In the genomic region with DNA sequence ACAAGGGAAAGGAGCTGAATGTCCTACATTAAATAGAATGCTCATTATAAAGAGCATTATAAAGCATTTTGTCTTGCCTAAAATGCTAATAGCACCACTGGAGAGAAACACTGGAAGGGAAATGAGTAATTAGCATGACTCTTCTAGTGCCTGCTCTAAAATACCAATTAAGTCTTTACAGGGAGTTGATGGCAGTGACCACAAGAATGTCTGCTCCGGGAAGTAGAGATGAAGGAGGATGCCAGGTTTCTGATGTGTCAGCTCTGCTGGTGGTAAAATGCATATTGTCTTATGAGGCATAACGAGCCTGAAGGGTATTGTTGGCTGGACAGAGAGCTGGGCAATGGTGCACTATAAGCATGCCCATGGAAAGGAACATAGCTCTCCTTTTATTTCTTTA, we compare ENCODE assay signal across 14 cellular contexts. TPM values are rescaled to one million over a fixed set of nuclear protein-coding genes. Genes with fewer than 3 reads are reported as not detected.
DNase-seq lines count a peak whose midpoint lies in the region; ATAC-seq and TF ChIP-seq lines count a peak whose summit lies in the region.
"Had no signal": no experiment of that assay in that cellular context is flagged by ENCODE, and none has a peak within 500 bp of the region (broad histone marks: within the 10 kb centered on the region; RNA-seq: fewer than 3 reads in every experiment).

No MANE protein-coding gene starts in this region.

- TF ChIP-seq CTCF in chondrocyte (IDR thresholded peaks at IDR 0.05) = no peak

- no peak overlapping the region for H3K9ac ChIP-seq in NT2/D1 (ENCODE audit: insufficient read length, low read depth)

- peaks cover 15% of the 10 kb centered on the region for H3K4me1 Mint-ChIP-seq in chondrocyte (ENCODE audit: low read depth)

- peaks cover 17% of the 10 kb centered on the region for H3K36me3 Mint-ChIP-seq in chondrocyte (ENCODE audit: low read depth)

- H3K4me1 ChIP-seq in NT2/D1 (ENCODE audit: insufficient read depth, insufficient read length) = no peaks in the 10 kb centered on the region
- H3K4me1 ChIP-seq: tibial nerve had no signal

- H3K36me3 ChIP-seq in NT2/D1 (ENCODE audit: insufficient read depth, insufficient read length, low read length) = peaks cover 9% of the 10 kb centered on the region
- H3K36me3 ChIP-seq: tibial nerve had no signal

- peaks cover 48% of the 10 kb centered on the region; the same call in 1 of the 2 replicates for H3K9me3 ChIP-seq in NT2/D1 (ENCODE audit: insufficient read depth, low read length)

- no peak overlapping the region for H3K4me3 Mint-ChIP-seq in chondrocyte (ENCODE audit: unreplicated experiment)
- H3K4me3 Mint-ChIP-seq: activated T-helper 1 cell treated with anti-CD3 and anti-CD28 coated beads, Interleukin-12 subunit alpha, Interleukin-12 subunit beta, Interleukin-2, Interleukin-4 antibody, amounts not matched to agents 30 ng/mL and 10 ng/mL and 1 ng/mL, durations not matched to agents 14 hours and 24 hours and 36 hours had no signal

- H3K27ac Mint-ChIP-seq in chondrocyte (ENCODE audit: unreplicated experiment) = peak overlapping the region; percentile 4
- H3K27ac Mint-ChIP-seq: activated T-helper 1 cell treated with anti-CD3 and anti-CD28 coated beads, Interleukin-12 subunit alpha, Interleukin-12 subunit beta, Interleukin-2, Interleukin-4 antibody, amounts not matched to agents 30 ng/mL and 10 ng/mL and 1 ng/mL, durations not matched to agents 14 hours and 24 hours and 36 hours had no signal

- no peaks in the 10 kb centered on the region for H3K27me3 Mint-ChIP-seq in chondrocyte (ENCODE audit: low read depth)

- H3K9me3 Mint-ChIP-seq in chondrocyte (ENCODE audit: low read depth) = peaks cover 19% of the 10 kb centered on the region

- no peaks in the 10 kb centered on the region for H3K27me3 ChIP-seq in NT2/D1 (ENCODE audit: insufficient read depth, insufficient read length)
- H3K27me3 ChIP-seq: hepatocyte, tibial nerve had no signal

- no peak overlapping the region for H3K4me3 ChIP-seq in NT2/D1 (ENCODE audit: insufficient read length, low read depth)
- H3K4me3 ChIP-seq: hepatocyte, K562, tibial nerve had no signal

- no peak for ATAC-seq in GM21576 (IDR thresholded peaks at IDR 0.05; ENCODE audit: unreplicated experiment)
- ATAC-seq in GM19455 (IDR thresholded peaks at IDR 0.05; ENCODE audit: unreplicated experiment) = no peak
- no peak for ATAC-seq in left ventricle myocardium superior
- ATAC-seq: K562, right cardiac atrium had no signal

- DNase-seq in GM03348 (ENCODE audit: low spot score) = peak; percentile 83
- DNase-seq in NT2/D1 (ENCODE audit: low read depth, low spot score) = peak; percentile 25
- no peak for DNase-seq in chondrocyte (ENCODE audit: low spot score)
- peak; percentile 72 for DNase-seq in non-pigmented ciliary epithelial cell (ENCODE audit: low read depth)
- DNase-seq in activated naive CD4-positive, alpha-beta T cell treated with anti-CD3 and anti-CD28 coated beads, Interleukin-2, amount 50 U/mL, for 16 hours = no peak
- no peak for DNase-seq in left ventricle myocardium superior
- DNase-seq: right cardiac atrium, SHP77 had no signal

- intact Hi-C loops in left ventricle myocardium superior (cut with micrococcal nuclease) = no loop called here

RNA-seq across cellular contexts. Expression of a gene that starts 49.5 kb away (rescaled TPM):
- total RNA-seq in chondrocyte = 319 to 405 TPM (median 393 TPM) in 3 replicates
- 9.5 TPM for total RNA-seq in left ventricle myocardium superior

Comparison
In these comparisons a context has a peak if more than half of its experiments do, and no peak if none do; other contexts are left out.
1. DNase-seq: peak in GM03348 (single experiment), NT2/D1 (single experiment) and non-pigmented ciliary epithelial cell (single experiment); none in chondrocyte (single experiment), activated naive CD4-positive, alpha-beta T cell treated with anti-CD3 and anti-CD28 coated beads, Interleukin-2, amount 50 U/mL, for 16 hours (single experiment) and left ventricle myocardium superior (single experiment).
2. RNA of a gene that starts 49.5 kb away (total RNA-seq): 319 to 405 TPM in chondrocyte; 9.5 TPM in left ventricle myocardium superior (single experiment); every median in the first group is over 10 times any median in the second.